In the genomic region with DNA sequence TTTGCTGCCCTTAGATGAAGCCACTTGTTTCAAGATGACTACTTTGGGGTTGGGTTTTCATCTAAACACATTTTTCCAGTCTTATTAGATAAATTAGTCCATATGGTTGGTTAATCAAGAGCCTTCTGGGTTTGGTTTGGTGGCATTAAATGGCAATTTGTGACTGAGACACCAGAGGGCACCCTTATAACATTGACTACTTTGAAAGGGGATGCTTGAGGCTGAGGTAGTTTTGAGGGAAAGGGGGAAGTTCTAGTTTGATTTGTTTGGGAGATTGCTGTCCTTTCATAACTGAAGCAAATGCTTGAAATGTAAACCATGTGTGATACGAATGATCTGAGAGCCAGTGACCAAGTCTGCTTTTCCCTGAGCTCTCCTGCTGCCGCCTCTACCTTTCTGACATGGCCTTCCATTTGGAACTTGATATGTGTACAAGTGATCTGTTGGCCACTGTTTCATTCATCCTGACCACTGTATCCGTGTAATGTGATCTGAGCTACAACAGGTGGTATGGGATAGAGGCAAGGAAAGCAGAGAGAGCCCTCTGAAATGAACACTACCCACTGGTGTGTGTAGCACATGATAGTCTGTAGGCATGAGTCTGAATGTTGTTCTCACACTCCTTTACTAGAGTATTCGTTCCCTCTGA, we compare ENCODE assay signal across 8 cellular contexts. TPM values are rescaled to one million over a fixed set of nuclear protein-coding genes. Genes with fewer than 3 reads are reported as not detected.
DNase-seq lines count a peak whose midpoint lies in the region; ATAC-seq and TF ChIP-seq lines count a peak whose summit lies in the region.

No MANE protein-coding gene starts in this region.

- TF ChIP-seq CTCF in GM12865 (IDR thresholded peaks at IDR 0.05; ENCODE audit: insufficient read depth, low read depth, low read length, missing control alignments) (peak; percentile 61), gastroesophageal sphincter (IDR thresholded peaks at IDR 0.05) (peak in 3 of 4 experiments; percentile 79 to 91 (median 82)), progenitor cell of endocrine pancreas (IDR thresholded peaks at IDR 0.05; ENCODE audit: unreplicated experiment) (peak; percentile 71)

- no peaks in the 10 kb centered on the region for H3K27me3 ChIP-seq in gastroesophageal sphincter

- H3K36me3 Mint-ChIP-seq in activated CD4-positive, alpha-beta memory T cell treated with anti-CD3 and anti-CD28 coated beads, Interleukin-2, amount 10 ng/mL, durations not matched to agents 7 days and 5 days (ENCODE audit: low read depth), result peaks cover 52% of the 10 kb centered on the region
- H3K36me3 Mint-ChIP-seq in progenitor cell of endocrine pancreas (ENCODE audit: insufficient read depth), result peaks cover 5% of the 10 kb centered on the region

- H3K4me3 ChIP-seq in GM12865 (ENCODE audit: low read depth, low read length) (no peak overlapping the region), gastroesophageal sphincter (no peak overlapping the region)

- H3K4me3 Mint-ChIP-seq in activated CD4-positive, alpha-beta memory T cell treated with anti-CD3 and anti-CD28 coated beads, Interleukin-2, amount 10 ng/mL, durations not matched to agents 7 days and 5 days, result no peak overlapping the region
- H3K4me3 Mint-ChIP-seq in progenitor cell of endocrine pancreas (ENCODE audit: low read depth), result no peak overlapping the region

- H3K4me1 ChIP-seq in gastroesophageal sphincter, result peaks cover 10 to 59% (median 25%) of the 10 kb centered on the region in 3 donors

- POLR2A ChIA-PET in activated CD4-positive, alpha-beta memory T cell treated with anti-CD3 and anti-CD28 coated beads, Interleukin-2, amount 10 ng/mL, durations not matched to agents 7 days and 5 days (lab: Charles Lee), result interaction anchor here (0.6 to 8.8 kb wide), 8 partner anchors 12 to 255 kb away, joined by 3 to 68 read pairs (median 5); no protein-coding TSS in a partner anchor

- no peak overlapping the region for H3K27ac Mint-ChIP-seq in activated CD4-positive, alpha-beta memory T cell treated with anti-CD3 and anti-CD28 coated beads, Interleukin-2, amount 10 ng/mL, durations not matched to agents 7 days and 5 days
- peak overlapping the region; percentile 19 for H3K27ac Mint-ChIP-seq in progenitor cell of endocrine pancreas

- WGBS in gastroesophageal sphincter (ENCODE audit: low coverage in 1 of 2), 2 donors, result 18 to 20% methylated on average over 3 to 4 of the region's 4 CpGs

- TF ChIP-seq POLR2A in gastroesophageal sphincter (IDR thresholded peaks at IDR 0.05), result no peak

- no peak for TF ChIP-seq EP300 in gastroesophageal sphincter (IDR thresholded peaks at IDR 0.05)

- H3K9me3 Mint-ChIP-seq in activated CD4-positive, alpha-beta memory T cell treated with anti-CD3 and anti-CD28 coated beads, Interleukin-2, amount 10 ng/mL, durations not matched to agents 7 days and 5 days, result no peaks in the 10 kb centered on the region
- H3K9me3 Mint-ChIP-seq in progenitor cell of endocrine pancreas (ENCODE audit: low read depth), result no peaks in the 10 kb centered on the region

- H3K27me3 Mint-ChIP-seq in activated CD4-positive, alpha-beta memory T cell treated with anti-CD3 and anti-CD28 coated beads, Interleukin-2, amount 10 ng/mL, durations not matched to agents 7 days and 5 days, result no peaks in the 10 kb centered on the region
- no peaks in the 10 kb centered on the region for H3K27me3 Mint-ChIP-seq in progenitor cell of endocrine pancreas

- no peaks in the 10 kb centered on the region for H3K36me3 ChIP-seq in gastroesophageal sphincter

- H3K4me1 Mint-ChIP-seq in activated CD4-positive, alpha-beta memory T cell treated with anti-CD3 and anti-CD28 coated beads, Interleukin-2, amount 10 ng/mL, durations not matched to agents 7 days and 5 days, result peaks cover 15% of the 10 kb centered on the region
- H3K4me1 Mint-ChIP-seq in progenitor cell of endocrine pancreas (ENCODE audit: low read depth), result peaks cover 6% of the 10 kb centered on the region

- ATAC-seq in gastroesophageal sphincter, result peak; percentile 39
- no peak for ATAC-seq in GM19328 (IDR thresholded peaks at IDR 0.05; ENCODE audit: unreplicated experiment)

- CTCF ChIA-PET in activated CD4-positive, alpha-beta memory T cell treated with anti-CD3 and anti-CD28 coated beads, Interleukin-2, amount 10 ng/mL, durations not matched to agents 7 days and 5 days (lab: Charles Lee), result interaction anchor here (0.6 to 11.6 kb wide), 17 partner anchors 10 to 257 kb away, joined by 3 to 173 read pairs (median 7); a partner anchor contains a TSS

- H3K9me3 ChIP-seq in gastroesophageal sphincter, result no peaks in the 10 kb centered on the region

- H3K27ac ChIP-seq in gastroesophageal sphincter, result peak overlapping the region in 3 of 4 donors; percentile 14 to 42 (median 16)

- DNase-seq in AML-193 (lab: John Stamatoyannopoulos, UW) (peak; percentile 85 to 87), GM12865 (ENCODE audit: low read depth) (peak; percentile 65), NCI-H446 (lab: John Stamatoyannopoulos, UW) (peak; percentile 45 to 61), progenitor cell of endocrine pancreas (ENCODE audit: low spot score, unreplicated experiment) (no peak), HK-2 (ENCODE audit: unreplicated experiment) (no peak)
- DNase-seq in activated CD4-positive, alpha-beta memory T cell treated with anti-CD3 and anti-CD28 coated beads, Interleukin-2, amount 10 ng/mL, durations not matched to agents 7 days and 5 days, result peak; percentile 50

RNA-seq across cellular contexts. Expression of a gene that starts 5.8 kb away (rescaled TPM):
- total RNA-seq in activated CD4-positive, alpha-beta memory T cell treated with anti-CD3 and anti-CD28 coated beads, Interleukin-2, amount 10 ng/mL, durations not matched to agents 7 days and 5 days, result 10 to 100 TPM; 65.2 to 65.5 TPM
- 10 to 100 TPM; 18.5 to 41.8 (median 28.5) TPM for total RNA-seq in gastroesophageal sphincter
- total RNA-seq in progenitor cell of endocrine pancreas, result 50.8 and 51.3 TPM in 2 replicates

RNA-seq across cellular contexts. Expression of a gene that starts 15.5 kb away (rescaled TPM):
- total RNA-seq in activated CD4-positive, alpha-beta memory T cell treated with anti-CD3 and anti-CD28 coated beads, Interleukin-2, amount 10 ng/mL, durations not matched to agents 7 days and 5 days, result 10 to 100 TPM; 67.5 to 69.9 TPM
- total RNA-seq in gastroesophageal sphincter, result 1 to 10 TPM in 2 of 4 donors, under 1 TPM in 1, not detected in 1; 0.54 to 2.2 (median 1.2) TPM
- 35.7 and 38.5 TPM in 2 replicates for total RNA-seq in progenitor cell of endocrine pancreas

Comparison
In these comparisons a context has a peak if more than half of its experiments do, and no peak if none do; other contexts are left out.
1. DNase-seq: peak in AML-193 (2 of 2), GM12865 (single experiment), NCI-H446 (2 of 2) and activated CD4-positive, alpha-beta memory T cell treated with anti-CD3 and anti-CD28 coated beads, Interleukin-2, amount 10 ng/mL, durations not matched to agents 7 days and 5 days (single experiment); none in progenitor cell of endocrine pancreas (single experiment) and HK-2 (single experiment).
2. RNA of a gene that starts 15.5 kb away (total RNA-seq): 67.5 to 69.9 TPM in activated CD4-positive, alpha-beta memory T cell treated with anti-CD3 and anti-CD28 coated beads, Interleukin-2, amount 10 ng/mL, durations not matched to agents 7 days and 5 days and 35.7 to 38.5 TPM in progenitor cell of endocrine pancreas; 0.54 to 2.2 TPM in gastroesophageal sphincter; every median in the first group is over 10 times any median in the second.
3. Peak in every context shown above with its lines, with median percentiles within 50 percentile points of each other: CTCF ChIP-seq.